Comparison of ENCODE assay signal across 18 cellular contexts in the genomic region with DNA sequence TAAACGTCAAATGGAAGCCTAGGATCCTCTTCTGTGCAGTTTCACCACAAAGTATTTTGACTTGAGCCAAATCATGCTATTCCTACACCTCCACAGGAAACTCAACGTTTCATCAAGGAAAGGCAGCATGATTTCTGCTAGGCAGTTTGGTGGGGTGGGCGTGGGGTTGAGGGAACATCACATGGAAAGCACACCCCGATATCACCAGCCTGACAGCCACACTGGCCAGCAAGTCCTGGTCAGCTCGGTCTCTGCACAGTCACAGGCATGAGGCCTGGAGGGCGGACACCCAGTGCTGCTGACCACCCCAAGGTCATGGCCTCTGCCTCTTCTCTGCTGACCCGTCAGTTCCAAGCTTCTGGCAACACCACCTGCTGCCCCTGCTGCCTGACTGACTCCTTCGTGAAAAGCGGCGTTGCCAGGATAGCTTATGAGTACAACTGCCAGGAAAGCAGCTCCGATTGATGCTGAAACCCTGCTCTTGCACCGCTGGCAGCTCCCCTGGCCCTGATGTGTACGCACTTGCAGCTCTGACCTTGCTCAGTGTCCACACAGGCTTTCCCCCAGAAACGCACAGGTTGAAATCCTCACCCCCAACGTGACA.
"Had no signal": no experiment of that assay in that cellular context is flagged by ENCODE, and none has a peak within 500 bp of the region (broad histone marks: within the 10 kb centered on the region; RNA-seq: fewer than 3 reads in every experiment).

No MANE protein-coding gene starts in this region.

- H3K4me3 ChIP-seq: breast epithelium, heart right ventricle, stomach, vagina had no signal

- FAIRE-seq: frontal cortex, keratinocyte, TTC549 had no signal

- DNase-seq: activated CD4-positive, alpha-beta T cell treated with anti-CD3 and anti-CD28 coated beads, Interleukin-2, amount 10 ng/mL, durations not matched to agents 7 days and 5 days; activated CD4-positive, CD25-positive, alpha-beta regulatory T cell; activated T-cell treated with anti-CD3 and anti-CD28 coated beads for 4 hours; effector CD8-positive, alpha-beta T cell; heart right ventricle; left ventricle myocardium superior; mesendoderm; stimulated activated CD4-positive, alpha-beta T cell treated with anti-CD3 and anti-CD28 coated beads, Interleukin-4, amount 100 ng/mL, for 1 hour; stimulated activated CD8-positive, alpha-beta memory T cell treated with anti-CD3 and anti-CD28 coated beads, Interleukin-4, amount 100 ng/mL, for 48 hours; stomach had no signal

- H3K27me3 ChIP-seq: breast epithelium, heart right ventricle, stomach, vagina had no signal

- H3K9ac ChIP-seq: parathyroid adenoma had no signal

- ATAC-seq: activated T-helper 17 cell treated with anti-CD3 and anti-CD28 coated beads, Interleukin-2, amount 50 U/mL, for 72 hours; left ventricle myocardium superior; SK-N-SH treated with all-trans-retinoic acid at 6 μM for 48 hours had no signal

- H3K27ac ChIP-seq: breast epithelium, heart right ventricle, parathyroid adenoma, stomach, vagina had no signal

- H3K9me3 ChIP-seq: breast epithelium, heart right ventricle, stomach, vagina had no signal

- H3K36me3 ChIP-seq: breast epithelium, vagina had no signal
